ENCODE assay signal across 9 cellular contexts in the genomic region with DNA sequence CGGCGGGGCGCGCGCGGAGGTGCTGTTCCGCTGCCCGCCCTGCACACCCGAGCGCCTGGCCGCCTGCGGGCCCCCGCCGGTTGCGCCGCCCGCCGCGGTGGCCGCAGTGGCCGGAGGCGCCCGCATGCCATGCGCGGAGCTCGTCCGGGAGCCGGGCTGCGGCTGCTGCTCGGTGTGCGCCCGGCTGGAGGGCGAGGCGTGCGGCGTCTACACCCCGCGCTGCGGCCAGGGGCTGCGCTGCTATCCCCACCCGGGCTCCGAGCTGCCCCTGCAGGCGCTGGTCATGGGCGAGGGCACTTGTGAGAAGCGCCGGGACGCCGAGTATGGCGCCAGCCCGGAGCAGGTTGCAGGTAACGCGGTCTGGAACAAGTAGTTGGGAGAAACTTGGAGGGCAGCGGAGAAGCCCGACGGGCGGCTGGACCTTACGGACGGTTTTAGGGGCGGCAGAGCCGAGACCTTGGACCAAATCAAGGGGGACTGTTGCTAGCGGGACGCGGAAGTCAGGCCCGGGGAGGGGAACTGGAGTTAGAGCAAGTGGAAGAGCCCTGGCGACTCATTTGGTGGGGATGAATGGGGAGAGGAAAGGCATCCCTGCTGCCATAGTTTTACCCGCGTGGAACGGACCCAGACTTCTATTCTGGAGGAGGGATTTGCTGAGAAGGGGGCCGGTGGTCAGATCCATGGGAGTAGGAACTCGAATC. TPM values are rescaled to one million over a fixed set of nuclear protein-coding genes. Genes with fewer than 3 reads are reported as not detected.
A peak's percentile ranks its signal among the peaks of the same experiment; 100 is the strongest.
DNase-seq lines count a peak whose midpoint lies in the region; ATAC-seq, FAIRE-seq and TF ChIP-seq lines count a peak whose summit lies in the region.
"Had no signal": no experiment of that assay in that cellular context is flagged by ENCODE, and none has a peak within 500 bp of the region (broad histone marks: within the 10 kb centered on the region; RNA-seq: fewer than 3 reads in every experiment).

No MANE protein-coding gene starts in this region.

- TF ChIP-seq RAD21 in Ishikawa (IDR thresholded peaks at IDR 0.05; ENCODE audit: low read depth) = no peak

- peaks cover 30% of the 10 kb centered on the region for H3K4me1 Mint-ChIP-seq in CD8-positive, alpha-beta T cell (ENCODE audit: low read depth)
- peaks cover 23% of the 10 kb centered on the region for H3K4me1 Mint-ChIP-seq in astrocyte (ENCODE audit: low read depth, unreplicated experiment)

- peak overlapping the region; percentile 78 for H3K4me3 Mint-ChIP-seq in CD8-positive, alpha-beta T cell
- H3K4me3 Mint-ChIP-seq in astrocyte (ENCODE audit: unreplicated experiment) = peak overlapping the region; percentile 100

- H3K27me3 Mint-ChIP-seq in CD8-positive, alpha-beta T cell (ENCODE audit: low read depth) = peaks cover 51% of the 10 kb centered on the region
- H3K27me3 Mint-ChIP-seq in astrocyte (ENCODE audit: low read depth, unreplicated experiment) = no peaks in the 10 kb centered on the region

- H4K20me1 ChIP-seq in astrocyte (ENCODE audit: insufficient read depth, low read length) = no peaks in the 10 kb centered on the region

- no peak for TF ChIP-seq CTCF in CD8-positive, alpha-beta T cell (IDR thresholded peaks at IDR 0.05)
- no peak for TF ChIP-seq CTCF in astrocyte (IDR thresholded peaks at IDR 0.05; ENCODE audit: insufficient read depth, low read depth, low read length)
- TF ChIP-seq CTCF in left lung (IDR thresholded peaks at IDR 0.05) = no peak
- TF ChIP-seq CTCF in thoracic aorta (IDR thresholded peaks at IDR 0.05) = no peak

- CTCF ChIA-PET in CD8-positive, alpha-beta T cell (lab: Charles Lee) = interaction anchor here (1.1 kb wide), 1 partner anchor 12 kb away, joined by 3 read pairs; no protein-coding TSS in a partner anchor

- H3K79me2 ChIP-seq in astrocyte (ENCODE audit: insufficient read depth, low read length) = peaks cover 31% of the 10 kb centered on the region

- intact Hi-C loops in CD8-positive, alpha-beta T cell (cut with DNase I, micrococcal nuclease) = no loop called here
- intact Hi-C loops in left lung (cut with DNase I) (no loop called here), head of caudate nucleus (cut with DNase I) (no loop called here)

- H3K4me2 ChIP-seq in astrocyte (ENCODE audit: low read length) = peak overlapping the region; percentile 89

- H3K36me3 ChIP-seq in CD8-positive, alpha-beta T cell (ENCODE audit: insufficient read depth, low read length) = no peaks in the 10 kb centered on the region
- H3K36me3 ChIP-seq in astrocyte (ENCODE audit: insufficient read depth, low read length) (no peaks in the 10 kb centered on the region), left lung (no peaks in the 10 kb centered on the region), thoracic aorta (no peaks in the 10 kb centered on the region)

- FAIRE-seq in astrocyte (lab: Jason Lieb, UNC) = no peak
- FAIRE-seq: K562 had no signal

- H3K27me3 ChIP-seq in CD8-positive, alpha-beta T cell (ENCODE audit: insufficient read depth, low read length) = peaks cover 14% of the 10 kb centered on the region
- H3K27me3 ChIP-seq in astrocyte (ENCODE audit: insufficient read depth, low read length) (peaks cover 9% of the 10 kb centered on the region), left lung (peaks cover 4 to 71% of the 10 kb centered on the region in 2 donors), thoracic aorta (replicated peaks; ENCODE audit: insufficient read depth) (no peaks in the 10 kb centered on the region)

- no peak for DNase-seq in CD8-positive, alpha-beta T cell
- DNase-seq in astrocyte (ENCODE audit: low read depth) (no peak), left lung (no peak), thoracic aorta (ENCODE audit: low spot score) (no peak), occipital lobe (lab: John Stamatoyannopoulos, UW) (no peak), head of caudate nucleus (no peak)

- H3K27ac ChIP-seq in CD8-positive, alpha-beta T cell (ENCODE audit: low read depth, low read length) = no peak overlapping the region
- H3K27ac ChIP-seq in astrocyte (ENCODE audit: low read depth, low read length) (no peak overlapping the region), left lung (no peak overlapping the region), thoracic aorta (peak overlapping the region; percentile 87 to 91)

- POLR2A ChIA-PET in CD8-positive, alpha-beta T cell (lab: Charles Lee) = no interaction called here

- H3K9me3 ChIP-seq in CD8-positive, alpha-beta T cell (ENCODE audit: low read length) = no peaks in the 10 kb centered on the region
- H3K9me3 ChIP-seq in astrocyte (ENCODE audit: insufficient read depth, low read depth, low read length) (no peaks in the 10 kb centered on the region), left lung (no peaks in the 10 kb centered on the region), thoracic aorta (no peaks in the 10 kb centered on the region)

- H3K9ac ChIP-seq in astrocyte (ENCODE audit: low read length) = peak overlapping the region; percentile 72

- TF ChIP-seq EP300 in Ishikawa (IDR thresholded peaks at IDR 0.05; ENCODE audit: borderline replicate concordance) = no peak

- H3K4me1 ChIP-seq in CD8-positive, alpha-beta T cell (ENCODE audit: insufficient read depth, low read length) = peaks cover 17% of the 10 kb centered on the region
- H3K4me1 ChIP-seq in astrocyte (ENCODE audit: insufficient read depth, low read length) (peaks cover 36% of the 10 kb centered on the region), left lung (peaks cover 0 to 27% of the 10 kb centered on the region in 2 donors), thoracic aorta (ENCODE audit: control insufficient read depth in 1 of 2, low read depth in 2 of 2) (peaks cover 0 to 35% of the 10 kb centered on the region in 2 donors)

- H3K27ac Mint-ChIP-seq in CD8-positive, alpha-beta T cell = no peak overlapping the region
- peak overlapping the region; percentile 98 for H3K27ac Mint-ChIP-seq in astrocyte (ENCODE audit: unreplicated experiment)

- ATAC-seq in CD8-positive, alpha-beta T cell = no peak
- ATAC-seq in left lung = peak; percentile 8
- ATAC-seq in thoracic aorta (ENCODE audit: insufficient number of reproducible peaks, low FRiP score, low read depth) = no peak
- no peak for ATAC-seq in GM21390 (IDR thresholded peaks at IDR 0.05; ENCODE audit: unreplicated experiment)
- ATAC-seq: K562 had no signal

- peak overlapping the region; percentile 59 for H2AFZ ChIP-seq in astrocyte (ENCODE audit: low read depth, low read length)

- no peaks in the 10 kb centered on the region for H3K9me3 Mint-ChIP-seq in CD8-positive, alpha-beta T cell
- H3K9me3 Mint-ChIP-seq in astrocyte (ENCODE audit: unreplicated experiment) = peaks cover 5% of the 10 kb centered on the region

- peak overlapping the region; percentile 37 for H3K4me3 ChIP-seq in CD8-positive, alpha-beta T cell (ENCODE audit: low read depth, low read length)
- H3K4me3 ChIP-seq in astrocyte (ENCODE audit: insufficient read depth, low read depth, low read length) (peak overlapping the region; percentile 71), left lung (peak overlapping the region; percentile 21 to 34), thoracic aorta (peak overlapping the region; percentile 90)
- H3K4me3 ChIP-seq: K562 had no signal

- no peaks in the 10 kb centered on the region for H3K36me3 Mint-ChIP-seq in CD8-positive, alpha-beta T cell
- peaks cover 11% of the 10 kb centered on the region for H3K36me3 Mint-ChIP-seq in astrocyte (ENCODE audit: low read depth, unreplicated experiment)

TF ChIP-seq in Ishikawa, 13 proteins besides CTCF, POLR2A, EP300 and RAD21:
- TF ChIP-seq TAF1 (IDR thresholded peaks at IDR 0.05; ENCODE audit: low read depth) = no peak
- peak; percentile 70 for TF ChIP-seq YY1 (IDR thresholded peaks at IDR 0.05; ENCODE audit: low read depth)
- TF ChIP-seq ZBTB7A (IDR thresholded peaks at IDR 0.05; ENCODE audit: low read depth) = peak; percentile 45; the same call in 1 of the 2 replicates
- TF ChIP-seq NFIC (IDR thresholded peaks at IDR 0.05) = no peak
- TF ChIP-seq, protein P1, sequence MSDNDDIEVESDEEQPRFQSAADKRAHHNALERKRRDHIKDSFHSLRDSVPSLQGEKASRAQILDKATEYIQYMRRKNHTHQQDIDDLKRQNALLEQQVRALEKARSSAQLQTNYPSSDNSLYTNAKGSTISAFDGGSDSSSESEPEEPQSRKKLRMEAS (IDR thresholded peaks at IDR 0.05) = 0 out of 2 replicates have a peak, but pooled peaks have one; percentile 34
- TF ChIP-seq, protein P2, sequence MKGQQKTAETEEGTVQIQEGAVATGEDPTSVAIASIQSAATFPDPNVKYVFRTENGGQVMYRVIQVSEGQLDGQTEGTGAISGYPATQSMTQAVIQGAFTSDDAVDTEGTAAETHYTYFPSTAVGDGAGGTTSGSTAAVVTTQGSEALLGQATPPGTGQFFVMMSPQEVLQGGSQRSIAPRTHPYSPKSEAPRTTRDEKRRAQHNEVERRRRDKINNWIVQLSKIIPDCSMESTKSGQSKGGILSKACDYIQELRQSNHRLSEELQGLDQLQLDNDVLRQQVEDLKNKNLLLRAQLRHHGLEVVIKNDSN (IDR thresholded peaks at IDR 0.05) = no peak

RNA-seq across cellular contexts. Expression of a gene that starts 0.5 kb away (rescaled TPM):
- total RNA-seq in CD8-positive, alpha-beta T cell = under 1 TPM; 0.22 to 0.73 TPM
- total RNA-seq in astrocyte = 944 and 1,071 TPM in 2 replicates
- total RNA-seq in left lung = 10 to 100 TPM; 28.2 to 48.9 TPM
- total RNA-seq in thoracic aorta = 1,000 to 10,000 TPM in 1 of 2 donors, 100 to 1,000 TPM in 1; 608 to 2,156 TPM
- 213 TPM for total RNA-seq in occipital lobe

Comparison
In these comparisons a context has a peak if more than half of its experiments do, and no peak if none do; other contexts are left out.
1. H3K27ac ChIP-seq: peak in thoracic aorta (2 of 2); none in CD8-positive, alpha-beta T cell (single experiment), astrocyte (single experiment) and left lung (0 of 2).
2. H3K4me3 ChIP-seq: peak in every context shown above with its lines; median percentile 90 in thoracic aorta; 71 in astrocyte; 37 in CD8-positive, alpha-beta T cell; 28 in left lung.
3. RNA of a gene that starts 0.5 kb away (total RNA-seq): 608 to 2,156 TPM in thoracic aorta, 944 to 1,071 TPM in astrocyte, 213 TPM in occipital lobe (single experiment) and 28.2 to 48.9 TPM in left lung; 0.22 to 0.73 TPM in CD8-positive, alpha-beta T cell; every median in the first group is over 10 times any median in the second.